Comparison of ENCODE assay signal across 8 cellular contexts in the genomic region with DNA sequence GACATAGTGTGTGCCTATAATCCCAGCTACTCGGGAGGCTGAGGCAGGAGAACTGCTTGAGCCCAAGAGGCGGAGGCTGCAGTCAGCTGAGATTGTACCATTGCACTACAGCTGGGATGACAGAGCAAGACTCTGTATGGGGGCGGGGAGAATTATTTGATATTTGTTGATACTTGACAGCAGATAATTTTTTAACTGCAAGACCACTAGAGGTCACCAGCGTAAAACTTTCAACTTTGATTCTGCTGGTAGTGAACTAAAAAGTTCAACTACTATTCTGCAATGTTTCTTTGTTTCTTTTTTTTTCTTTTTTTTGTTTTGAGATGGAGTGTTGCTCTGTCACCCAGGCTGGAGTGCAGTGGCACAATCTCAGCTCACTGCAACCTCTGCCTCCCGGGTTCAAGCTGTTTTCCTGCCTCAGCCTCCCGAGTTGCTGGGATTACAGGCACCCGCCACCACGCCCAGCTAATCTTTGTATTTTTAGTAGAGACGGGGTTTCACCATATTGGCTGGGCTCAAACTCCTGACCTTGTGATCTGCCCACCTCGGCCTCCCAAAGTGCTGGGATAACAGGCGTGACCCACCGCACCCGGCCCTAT. TPM values are rescaled to one million over a fixed set of nuclear protein-coding genes. Genes with fewer than 3 reads are reported as not detected.
DNase-seq lines count a peak whose midpoint lies in the region; ATAC-seq, FAIRE-seq and TF ChIP-seq lines count a peak whose summit lies in the region.
"Not testable (repeated sequence)": the region's sequence is repeated elsewhere in the genome, so short reads cannot be mapped to it uniquely, and the experiment has no call there.

No MANE protein-coding gene starts in this region.

- H3K79me2 ChIP-seq in OCI-LY3 (ENCODE audit: low read length): peaks cover 83% of the 10 kb centered on the region

- H4K20me1 ChIP-seq in OCI-LY3 (ENCODE audit: insufficient read depth, low read length): peaks cover 51% of the 10 kb centered on the region

- not testable (repeated sequence) for H3K27me3 Mint-ChIP-seq in activated CD8-positive, alpha-beta T cell treated with anti-CD3 and anti-CD28 coated beads, Interleukin-2, amount 10 ng/mL, durations not matched to agents 7 days and 5 days (ENCODE audit: low read depth)

- not testable (repeated sequence) for H3K9me3 Mint-ChIP-seq in activated CD8-positive, alpha-beta T cell treated with anti-CD3 and anti-CD28 coated beads, Interleukin-2, amount 10 ng/mL, durations not matched to agents 7 days and 5 days (ENCODE audit: insufficient read depth)

- H3K4me1 ChIP-seq in OCI-LY3 (ENCODE audit: low read length): peaks cover 14% of the 10 kb centered on the region

- TF ChIP-seq CTCF in LNCaP clone FGC (IDR thresholded peaks at IDR 0.05; ENCODE audit: control insufficient read depth, extremely low read depth, insufficient read depth) (peak; percentile 58), OCI-LY3 (IDR thresholded peaks at IDR 0.05; ENCODE audit: low read depth, low read length) (peak; percentile 62)

- not testable (repeated sequence) for H3K36me3 ChIP-seq in OCI-LY3 (replicated peaks; ENCODE audit: low read depth, low read length)

- H3K4me1 Mint-ChIP-seq in activated CD8-positive, alpha-beta T cell treated with anti-CD3 and anti-CD28 coated beads, Interleukin-2, amount 10 ng/mL, durations not matched to agents 7 days and 5 days (ENCODE audit: low read depth): not testable (repeated sequence)

- not testable (repeated sequence) for H3K4me2 ChIP-seq in OCI-LY3 (ENCODE audit: low read length)

- not testable (repeated sequence) for H3K27ac ChIP-seq in OCI-LY3 (ENCODE audit: low read length)

- H3K4me3 ChIP-seq in LNCaP clone FGC (ENCODE audit: low read depth, low read length); OCI-LY3 (ENCODE audit: low read length): not testable (repeated sequence)

- not testable (repeated sequence) for H3K27ac Mint-ChIP-seq in activated CD8-positive, alpha-beta T cell treated with anti-CD3 and anti-CD28 coated beads, Interleukin-2, amount 10 ng/mL, durations not matched to agents 7 days and 5 days

- peak; percentile 70 for FAIRE-seq in endometrium (lab: Jason Lieb, UNC)

- CTCF ChIA-PET in activated CD8-positive, alpha-beta T cell treated with anti-CD3 and anti-CD28 coated beads, Interleukin-2, amount 10 ng/mL, durations not matched to agents 7 days and 5 days (lab: Charles Lee): interaction anchor here (0.8 to 3.0 kb wide), 9 partner anchors 8 to 249 kb away, joined by 3 to 24 read pairs (median 4); a partner anchor contains a TSS

- peak; percentile 76 for DNase-seq in CD1c-positive myeloid dendritic cell (ENCODE audit: extremely low spot score)
- DNase-seq in LNCaP clone FGC (ENCODE audit: low read depth): peak; percentile 58
- peak; percentile 62 for DNase-seq in activated CD8-positive, alpha-beta T cell treated with anti-CD3 and anti-CD28 coated beads, Interleukin-2, amount 10 ng/mL, durations not matched to agents 7 days and 5 days
- DNase-seq in left lobe of liver (ENCODE audit: low spot score): not testable (repeated sequence)
- peak; percentile 1 to 4 for DNase-seq in stimulated activated CD4-positive, alpha-beta T cell treated with anti-CD3 and anti-CD28 coated beads, Interleukin-1b, Interleukin-23, amount 100 ng/mL, for 1 hour (ENCODE audit: low read depth in 2 of 2)

- ATAC-seq in GM21360 (IDR thresholded peaks at IDR 0.05; ENCODE audit: unreplicated experiment) (peak; percentile 69), left lobe of liver (peak; percentile 91)
- peak; percentile 70 for ATAC-seq in activated CD8-positive, alpha-beta T cell treated with anti-CD3 and anti-CD28 coated beads, Interleukin-2, amount 10 ng/mL, durations not matched to agents 7 days and 5 days

- not testable (repeated sequence) for H2AFZ ChIP-seq in OCI-LY3 (ENCODE audit: low read depth, low read length)

- not testable (repeated sequence) for H3K9ac ChIP-seq in OCI-LY3 (ENCODE audit: low read length)

- H3K9me3 ChIP-seq in OCI-LY3 (ENCODE audit: insufficient read depth, low read length): not testable (repeated sequence)

- not testable (repeated sequence) for H3K4me3 Mint-ChIP-seq in activated CD8-positive, alpha-beta T cell treated with anti-CD3 and anti-CD28 coated beads, Interleukin-2, amount 10 ng/mL, durations not matched to agents 7 days and 5 days

- not testable (repeated sequence) for H3K36me3 Mint-ChIP-seq in activated CD8-positive, alpha-beta T cell treated with anti-CD3 and anti-CD28 coated beads, Interleukin-2, amount 10 ng/mL, durations not matched to agents 7 days and 5 days (ENCODE audit: low read depth)

- POLR2A ChIA-PET in activated CD8-positive, alpha-beta T cell treated with anti-CD3 and anti-CD28 coated beads, Interleukin-2, amount 10 ng/mL, durations not matched to agents 7 days and 5 days (lab: Charles Lee): not testable (repeated sequence)

- not testable (repeated sequence) for H3K27me3 ChIP-seq in OCI-LY3 (ENCODE audit: low read depth, low read length)

RNA-seq across cellular contexts. Expression of a gene that starts 45.2 kb away (rescaled TPM):
- 1 to 10 TPM; 7.6 to 7.7 TPM for total RNA-seq in activated CD8-positive, alpha-beta T cell treated with anti-CD3 and anti-CD28 coated beads, Interleukin-2, amount 10 ng/mL, durations not matched to agents 7 days and 5 days
- total RNA-seq in left lobe of liver: 1.9 TPM

RNA-seq across cellular contexts. Expression of a gene that starts 46.0 kb away (rescaled TPM):
- total RNA-seq in activated CD8-positive, alpha-beta T cell treated with anti-CD3 and anti-CD28 coated beads, Interleukin-2, amount 10 ng/mL, durations not matched to agents 7 days and 5 days: 10 to 100 TPM; 19.0 to 23.0 TPM
- 19.7 TPM for total RNA-seq in left lobe of liver
